In genomic region chr14:68165274-68165843, GRCh38 we compare ENCODE assay signal across 19 cellular contexts.
A peak's percentile ranks its signal among the peaks of the same experiment; 100 is the strongest.
DNase-seq lines count a peak whose midpoint lies in the region; ATAC-seq and TF ChIP-seq lines count a peak whose summit lies in the region.
"Had no signal": no experiment of that assay in that cellular context is flagged by ENCODE, and none has a peak within 500 bp of the region (broad histone marks: within the 10 kb centered on the region; RNA-seq: fewer than 3 reads in every experiment).

No MANE protein-coding gene starts in this region.

- intact Hi-C loops in left ventricle myocardium inferior (cut with micrococcal nuclease): no loop called here

- no peaks in the 10 kb centered on the region for H3K9me3 ChIP-seq in left ventricle myocardium inferior (replicated peaks)
- H3K9me3 ChIP-seq in right atrium auricular region: no peaks in the 10 kb centered on the region
- H3K9me3 ChIP-seq: BE2C, suprapubic skin had no signal

- H3K27me3 ChIP-seq in left ventricle myocardium inferior (ENCODE audit: low read depth) (no peaks in the 10 kb centered on the region), right atrium auricular region (no peaks in the 10 kb centered on the region)
- H3K27me3 ChIP-seq: suprapubic skin had no signal

- H3K4me3 ChIP-seq in left ventricle myocardium inferior: no peak overlapping the region
- H3K4me3 ChIP-seq in right atrium auricular region: no peak overlapping the region
- H3K4me3 ChIP-seq: GM23248, suprapubic skin had no signal

- H3K27ac ChIP-seq in left ventricle myocardium inferior (replicated peaks): peak overlapping the region; percentile 33
- H3K27ac ChIP-seq in right atrium auricular region: no peak overlapping the region
- H3K27ac ChIP-seq: GM23248, WERI-Rb-1 had no signal

- H3K4me1 ChIP-seq in left ventricle myocardium inferior (peaks cover 13% of the 10 kb centered on the region), right atrium auricular region (no peaks in the 10 kb centered on the region)
- H3K4me1 ChIP-seq: BE2C had no signal

- ATAC-seq in left lobe of liver (peak; percentile 17), HG03280 (IDR thresholded peaks at IDR 0.05; ENCODE audit: unreplicated experiment) (no peak)
- ATAC-seq: T-helper 17 cell had no signal

- H3K36me3 ChIP-seq in left ventricle myocardium inferior (no peaks in the 10 kb centered on the region), right atrium auricular region (no peaks in the 10 kb centered on the region)
- H3K36me3 ChIP-seq: BE2C, suprapubic skin, WERI-Rb-1 had no signal

- DNase-seq in left ventricle myocardium inferior (no peak), right atrium auricular region (ENCODE audit: low spot score) (no peak), left lobe of liver (ENCODE audit: low spot score) (no peak), renal cortical epithelial cell (ENCODE audit: low read depth) (peak; percentile 54), middle frontal gyrus (ENCODE audit: extremely low spot score, low spot score) (no peak), ecto neural progenitor cell (ENCODE audit: low spot score) (no peak)
- DNase-seq in activated CD4-positive, CD25-positive, alpha-beta regulatory T cell treated with anti-CD3 and anti-CD28 coated beads, Interleukin-2, amount 50 U/mL, for 72 hours: no peak
- DNase-seq: activated CD4-positive, alpha-beta memory T cell treated with anti-CD3 and anti-CD28 coated beads, Interleukin-2, amount 10 ng/mL, durations not matched to agents 7 days and 5 days; activated naive CD4-positive, alpha-beta T cell treated with anti-CD3 and anti-CD28 coated beads for 36 hours; BE2C; GM23248; hippocampal formation; NCI-H526 treated with DMSO at 0.1 percent for 48 hours; retina; SHP77 treated with DMSO at 0.1 percent for 48 hours; T-helper 17 cell; WERI-Rb-1 had no signal

- no peak for TF ChIP-seq CTCF in left ventricle myocardium inferior (IDR thresholded peaks at IDR 0.05; ENCODE audit: borderline replicate concordance)
- no peak for TF ChIP-seq CTCF in right atrium auricular region (IDR thresholded peaks at IDR 0.05)
